In the genomic region with DNA sequence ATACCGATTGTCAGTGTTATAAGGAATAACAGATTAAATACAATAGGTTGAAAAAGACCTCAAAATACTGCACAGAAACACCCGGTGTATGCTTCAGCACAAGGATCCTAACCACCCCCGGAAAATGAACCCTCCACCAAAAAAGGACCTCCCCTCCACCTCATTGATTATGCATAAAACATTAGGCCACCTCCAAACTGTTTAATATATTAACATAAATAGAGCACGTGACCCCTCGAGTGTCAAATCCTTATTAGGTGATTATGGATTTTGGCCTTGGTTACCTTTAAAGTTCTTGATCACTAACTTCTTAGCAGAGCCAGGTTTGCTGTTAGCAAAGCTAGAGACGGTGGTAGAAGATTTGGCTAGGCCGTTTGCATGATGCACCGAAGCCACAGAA, we compare ENCODE assay signal across 8 cellular contexts. TPM values are rescaled to one million over a fixed set of nuclear protein-coding genes. Genes with fewer than 3 reads are reported as not detected.
DNase-seq lines count a peak whose midpoint lies in the region; ATAC-seq, FAIRE-seq and TF ChIP-seq lines count a peak whose summit lies in the region.

No MANE protein-coding gene starts in this region.

- H3K36me3 ChIP-seq in astrocyte (ENCODE audit: insufficient read depth, low read length) (peaks cover 11% of the 10 kb centered on the region), upper lobe of left lung (no peaks in the 10 kb centered on the region)

- no peak for TF ChIP-seq EP300 in upper lobe of left lung (IDR thresholded peaks at IDR 0.05)

- H3K36me3 Mint-ChIP-seq in astrocyte (ENCODE audit: low read depth, unreplicated experiment), result no peaks in the 10 kb centered on the region

- TF ChIP-seq POLR2A in lower leg skin (IDR thresholded peaks at IDR 0.05) (no peak), upper lobe of left lung (IDR thresholded peaks at IDR 0.05) (no peak)

- peak overlapping the region; percentile 97 for H3K9ac ChIP-seq in astrocyte (ENCODE audit: low read length)

- H3K4me1 Mint-ChIP-seq in astrocyte (ENCODE audit: low read depth, unreplicated experiment), result peaks cover 14% of the 10 kb centered on the region

- no peak for ATAC-seq in upper lobe of left lung (ENCODE audit: low FRiP score in 2 of 2)
- ATAC-seq in GM21619 (IDR thresholded peaks at IDR 0.05; ENCODE audit: unreplicated experiment), result no peak
- ATAC-seq in sciatic nerve, result no peak

- H3K9me3 Mint-ChIP-seq in astrocyte (ENCODE audit: unreplicated experiment), result no peaks in the 10 kb centered on the region

- TF ChIP-seq CTCF in astrocyte (IDR thresholded peaks at IDR 0.05; ENCODE audit: insufficient read depth, low read depth, low read length), result no peak
- no peak for TF ChIP-seq CTCF in lower leg skin (IDR thresholded peaks at IDR 0.05)
- no peak for TF ChIP-seq CTCF in upper lobe of left lung (IDR thresholded peaks at IDR 0.05)

- no peaks in the 10 kb centered on the region for H4K20me1 ChIP-seq in astrocyte (ENCODE audit: insufficient read depth, low read length)

- no peaks in the 10 kb centered on the region for H3K27me3 ChIP-seq in astrocyte (ENCODE audit: insufficient read depth, low read length)
- no peaks in the 10 kb centered on the region for H3K27me3 ChIP-seq in upper lobe of left lung

- intact Hi-C loops in lower leg skin (cut with DNase I; ENCODE audit: low total_unique reads), result no loop called here
- intact Hi-C loops in sciatic nerve (cut with DNase I), result no loop called here

- H3K4me3 ChIP-seq in GM08714 (ENCODE audit: low read length), result peak overlapping the region; percentile 83
- peak overlapping the region; percentile 86 for H3K4me3 ChIP-seq in astrocyte (ENCODE audit: insufficient read depth, low read depth, low read length)
- peak overlapping the region; percentile 41 for H3K4me3 ChIP-seq in lower leg skin (ENCODE audit: low read depth, poor library complexity, severe bottlenecking)
- peak overlapping the region in 3 of 4 donors; percentile 55 to 70 (median 63) for H3K4me3 ChIP-seq in upper lobe of left lung

- peak overlapping the region; percentile 95 for H3K27ac ChIP-seq in astrocyte (ENCODE audit: low read depth, low read length)
- H3K27ac ChIP-seq in upper lobe of left lung, result peak overlapping the region; percentile 96 to 98 (median 97)

- no peaks in the 10 kb centered on the region for H3K27me3 Mint-ChIP-seq in astrocyte (ENCODE audit: low read depth, unreplicated experiment)

- no peak for FAIRE-seq in astrocyte (lab: Jason Lieb, UNC)

- no peaks in the 10 kb centered on the region for H3K4me1 ChIP-seq in astrocyte (ENCODE audit: insufficient read depth, low read length)
- peaks cover 0 to 11% (median 5%) of the 10 kb centered on the region in 4 donors for H3K4me1 ChIP-seq in upper lobe of left lung

- H3K79me2 ChIP-seq in astrocyte (ENCODE audit: insufficient read depth, low read length), result peaks cover 56% of the 10 kb centered on the region

- H3K9me3 ChIP-seq in astrocyte (ENCODE audit: insufficient read depth, low read depth, low read length) (no peaks in the 10 kb centered on the region), upper lobe of left lung (no peaks in the 10 kb centered on the region)

- H3K4me3 Mint-ChIP-seq in astrocyte (ENCODE audit: unreplicated experiment), result peak overlapping the region; percentile 89

- DNase-seq in NAMALWA (ENCODE audit: low spot score), result peak; percentile 73
- DNase-seq in astrocyte (ENCODE audit: low read depth), result no peak
- DNase-seq in lower leg skin (ENCODE audit: low spot score in 2 of 2), result no peak
- DNase-seq in upper lobe of left lung, result peak in 1 of 2 donors; percentile 21
- DNase-seq in stimulated activated naive CD4-positive, alpha-beta T cell (lab: John Stamatoyannopoulos, UW), result no peak
- DNase-seq in sciatic nerve (ENCODE audit: low spot score), result no peak

- no peak overlapping the region for H2AFZ ChIP-seq in astrocyte (ENCODE audit: low read depth, low read length)

- peak overlapping the region; percentile 93 for H3K4me2 ChIP-seq in astrocyte (ENCODE audit: low read length)

- 0 to 45% methylated on average over 5 to 8 of the region's 8 CpGs for WGBS in lower leg skin, 2 donors
- 2 to 34% methylated on average over 8 of the region's 8 CpGs for WGBS in upper lobe of left lung, 2 donors

- no peak overlapping the region for H3K27ac Mint-ChIP-seq in astrocyte (ENCODE audit: unreplicated experiment)

RNA-seq across cellular contexts. Expression of a gene that starts 1.0 kb away (rescaled TPM):
- total RNA-seq in astrocyte (101 and 102 TPM in 2 replicates), lower leg skin (10 to 100 TPM; 23.3 to 35.3 (median 26.3) TPM), upper lobe of left lung (10 to 100 TPM; 17.9 to 58.7 (median 31.1) TPM), sciatic nerve (38.2 TPM)

RNA-seq across cellular contexts. Expression of a gene that starts 44.1 kb away (rescaled TPM):
- total RNA-seq in astrocyte, result 36.0 and 36.7 TPM in 2 replicates
- total RNA-seq in lower leg skin, result 10 to 100 TPM; 11.6 to 23.7 (median 15.1) TPM
- total RNA-seq in upper lobe of left lung, result 10 to 100 TPM in 5 of 6 donors, 1 to 10 TPM in 1; 4.8 to 28.3 (median 22.1) TPM
- 28.7 TPM for total RNA-seq in sciatic nerve
